ENCODE assay signal across 1 cellular context in the genomic region with DNA sequence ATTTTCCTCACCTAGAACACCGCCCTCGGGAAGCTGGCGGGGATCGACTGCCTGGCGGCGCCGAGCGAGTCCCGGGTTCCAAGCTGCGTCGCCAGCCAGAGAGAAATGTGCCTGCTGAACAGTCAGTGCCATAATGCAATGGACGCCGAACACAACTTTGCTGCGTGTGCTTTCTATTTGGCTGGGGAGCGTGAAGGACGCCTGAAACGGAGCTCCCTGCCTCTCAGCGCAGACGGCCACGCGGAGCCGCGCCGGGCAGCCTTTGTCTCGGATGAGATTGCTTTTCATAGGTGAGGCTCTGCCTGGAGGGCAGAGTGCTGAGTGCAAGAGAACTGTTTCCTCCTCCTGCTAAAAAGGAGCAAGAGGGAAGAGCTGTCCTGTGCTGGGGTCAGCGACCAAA.
TF ChIP-seq lines count a peak whose summit lies in the region.

No MANE protein-coding gene starts in this region.

TF ChIP-seq in WTC11, 78 proteins besides CTCF, POLR2A, EP300 and RAD21 (continued from another document):
- TF ChIP-seq, protein P1, sequence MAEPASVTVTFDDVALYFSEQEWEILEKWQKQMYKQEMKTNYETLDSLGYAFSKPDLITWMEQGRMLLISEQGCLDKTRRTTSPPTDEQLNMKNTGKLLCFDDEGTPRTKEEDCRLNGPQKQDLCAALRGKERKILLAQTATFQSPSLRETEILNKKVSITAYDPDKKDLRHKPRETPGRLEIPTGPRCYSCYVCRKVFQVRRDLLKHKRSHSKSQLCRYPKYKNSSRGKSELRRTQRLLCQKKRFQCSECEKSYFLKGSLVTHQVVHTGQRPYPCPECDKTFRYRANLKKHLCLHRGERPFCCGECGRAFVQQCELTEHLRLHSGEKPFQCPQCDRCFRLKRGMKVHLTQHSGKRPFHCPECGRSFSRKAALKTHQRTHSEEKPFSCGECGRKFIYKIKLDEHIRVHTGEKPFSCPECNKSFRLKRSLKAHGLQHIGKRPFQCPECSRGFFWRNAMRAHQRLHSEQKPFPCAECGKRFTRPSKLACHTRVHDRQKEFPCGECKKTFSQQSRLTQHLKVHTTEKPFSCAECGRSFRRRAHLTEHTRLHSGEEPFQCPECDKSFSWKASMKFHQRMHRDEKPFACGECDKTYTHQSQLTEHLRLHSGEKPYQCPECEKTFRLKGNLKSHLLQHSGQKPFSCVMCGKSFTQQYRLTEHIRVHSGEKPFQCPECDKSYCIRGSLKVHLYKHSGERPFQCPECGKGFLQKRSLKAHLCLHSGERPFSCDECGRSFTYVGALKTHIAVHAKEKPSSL (CRISPR knock-in tag; conservative IDR thresholded peaks at IDR 0.05), result no peak
- TF ChIP-seq ZNF317 (CRISPR knock-in tag; IDR thresholded peaks at IDR 0.05; ENCODE audit: borderline replicate concordance, low read depth), result no peak
- TF ChIP-seq, protein P2, sequence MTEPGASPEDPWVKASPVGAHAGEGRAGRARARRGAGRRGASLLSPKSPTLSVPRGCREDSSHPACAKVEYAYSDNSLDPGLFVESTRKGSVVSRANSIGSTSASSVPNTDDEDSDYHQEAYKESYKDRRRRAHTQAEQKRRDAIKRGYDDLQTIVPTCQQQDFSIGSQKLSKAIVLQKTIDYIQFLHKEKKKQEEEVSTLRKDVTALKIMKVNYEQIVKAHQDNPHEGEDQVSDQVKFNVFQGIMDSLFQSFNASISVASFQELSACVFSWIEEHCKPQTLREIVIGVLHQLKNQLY (CRISPR knock-in tag; IDR thresholded peaks at IDR 0.05), result no peak
- TF ChIP-seq, protein P3, sequence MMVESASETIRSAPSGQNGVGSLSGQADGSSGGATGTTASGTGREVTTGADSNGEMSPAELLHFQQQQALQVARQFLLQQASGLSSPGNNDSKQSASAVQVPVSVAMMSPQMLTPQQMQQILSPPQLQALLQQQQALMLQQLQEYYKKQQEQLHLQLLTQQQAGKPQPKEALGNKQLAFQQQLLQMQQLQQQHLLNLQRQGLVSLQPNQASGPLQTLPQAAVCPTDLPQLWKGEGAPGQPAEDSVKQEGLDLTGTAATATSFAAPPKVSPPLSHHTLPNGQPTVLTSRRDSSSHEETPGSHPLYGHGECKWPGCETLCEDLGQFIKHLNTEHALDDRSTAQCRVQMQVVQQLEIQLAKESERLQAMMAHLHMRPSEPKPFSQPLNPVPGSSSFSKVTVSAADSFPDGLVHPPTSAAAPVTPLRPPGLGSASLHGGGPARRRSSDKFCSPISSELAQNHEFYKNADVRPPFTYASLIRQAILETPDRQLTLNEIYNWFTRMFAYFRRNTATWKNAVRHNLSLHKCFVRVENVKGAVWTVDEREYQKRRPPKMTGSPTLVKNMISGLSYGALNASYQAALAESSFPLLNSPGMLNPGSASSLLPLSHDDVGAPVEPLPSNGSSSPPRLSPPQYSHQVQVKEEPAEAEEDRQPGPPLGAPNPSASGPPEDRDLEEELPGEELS (CRISPR knock-in tag; IDR thresholded peaks at IDR 0.05), result no peak
- TF ChIP-seq, protein P4, sequence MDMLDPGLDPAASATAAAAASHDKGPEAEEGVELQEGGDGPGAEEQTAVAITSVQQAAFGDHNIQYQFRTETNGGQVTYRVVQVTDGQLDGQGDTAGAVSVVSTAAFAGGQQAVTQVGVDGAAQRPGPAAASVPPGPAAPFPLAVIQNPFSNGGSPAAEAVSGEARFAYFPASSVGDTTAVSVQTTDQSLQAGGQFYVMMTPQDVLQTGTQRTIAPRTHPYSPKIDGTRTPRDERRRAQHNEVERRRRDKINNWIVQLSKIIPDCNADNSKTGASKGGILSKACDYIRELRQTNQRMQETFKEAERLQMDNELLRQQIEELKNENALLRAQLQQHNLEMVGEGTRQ (CRISPR knock-in tag; IDR thresholded peaks at IDR 0.05), result no peak
- no peak for TF ChIP-seq ETV6 (CRISPR knock-in tag; IDR thresholded peaks at IDR 0.05)
- TF ChIP-seq, protein P5, sequence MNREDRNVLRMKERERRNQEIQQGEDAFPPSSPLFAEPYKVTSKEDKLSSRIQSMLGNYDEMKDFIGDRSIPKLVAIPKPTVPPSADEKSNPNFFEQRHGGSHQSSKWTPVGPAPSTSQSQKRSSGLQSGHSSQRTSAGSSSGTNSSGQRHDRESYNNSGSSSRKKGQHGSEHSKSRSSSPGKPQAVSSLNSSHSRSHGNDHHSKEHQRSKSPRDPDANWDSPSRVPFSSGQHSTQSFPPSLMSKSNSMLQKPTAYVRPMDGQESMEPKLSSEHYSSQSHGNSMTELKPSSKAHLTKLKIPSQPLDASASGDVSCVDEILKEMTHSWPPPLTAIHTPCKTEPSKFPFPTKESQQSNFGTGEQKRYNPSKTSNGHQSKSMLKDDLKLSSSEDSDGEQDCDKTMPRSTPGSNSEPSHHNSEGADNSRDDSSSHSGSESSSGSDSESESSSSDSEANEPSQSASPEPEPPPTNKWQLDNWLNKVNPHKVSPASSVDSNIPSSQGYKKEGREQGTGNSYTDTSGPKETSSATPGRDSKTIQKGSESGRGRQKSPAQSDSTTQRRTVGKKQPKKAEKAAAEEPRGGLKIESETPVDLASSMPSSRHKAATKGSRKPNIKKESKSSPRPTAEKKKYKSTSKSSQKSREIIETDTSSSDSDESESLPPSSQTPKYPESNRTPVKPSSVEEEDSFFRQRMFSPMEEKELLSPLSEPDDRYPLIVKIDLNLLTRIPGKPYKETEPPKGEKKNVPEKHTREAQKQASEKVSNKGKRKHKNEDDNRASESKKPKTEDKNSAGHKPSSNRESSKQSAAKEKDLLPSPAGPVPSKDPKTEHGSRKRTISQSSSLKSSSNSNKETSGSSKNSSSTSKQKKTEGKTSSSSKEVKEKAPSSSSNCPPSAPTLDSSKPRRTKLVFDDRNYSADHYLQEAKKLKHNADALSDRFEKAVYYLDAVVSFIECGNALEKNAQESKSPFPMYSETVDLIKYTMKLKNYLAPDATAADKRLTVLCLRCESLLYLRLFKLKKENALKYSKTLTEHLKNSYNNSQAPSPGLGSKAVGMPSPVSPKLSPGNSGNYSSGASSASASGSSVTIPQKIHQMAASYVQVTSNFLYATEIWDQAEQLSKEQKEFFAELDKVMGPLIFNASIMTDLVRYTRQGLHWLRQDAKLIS (CRISPR knock-in tag; IDR thresholded peaks at IDR 0.05; ENCODE audit: borderline replicate concordance), result no peak
- no peak for TF ChIP-seq SP1 (CRISPR knock-in tag; conservative IDR thresholded peaks at IDR 0.05)
